20 cellular contexts compared by ENCODE assay signal in genomic region chr11:45647786-45648185, GRCh38. TPM values are rescaled to one million over a fixed set of nuclear protein-coding genes. Genes with fewer than 3 reads are reported as not detected.
DNase-seq lines count a peak whose midpoint lies in the region; ATAC-seq and TF ChIP-seq lines count a peak whose summit lies in the region.
"Had no signal": no experiment of that assay in that cellular context is flagged by ENCODE, and none has a peak within 500 bp of the region (broad histone marks: within the 10 kb centered on the region; RNA-seq: fewer than 3 reads in every experiment).

No MANE protein-coding gene starts in this region.

- intact Hi-C loops in left ventricle myocardium superior (cut with micrococcal nuclease) = no loop called here
- intact Hi-C loops in Right ventricle myocardium inferior (cut with DNase I) = no loop called here

- DNase-seq in left ventricle myocardium superior (no peak), Right ventricle myocardium inferior (ENCODE audit: missing footprints) (no peak), ecto neural progenitor cell (ENCODE audit: low spot score) (peak; percentile 58), neural progenitor cell (ENCODE audit: low spot score) (peak; percentile 86), T-helper 17 cell (no peak)
- DNase-seq in activated CD4-positive, alpha-beta T cell treated with anti-CD3 and anti-CD28 coated beads, Interleukin-2, amount 10 ng/mL, durations not matched to agents 7 days and 5 days = no peak
- DNase-seq: BE2C; Caco-2; CD4-positive, alpha-beta T cell; GDM1; GOT3; KG1; NCI-H1417; NCI-H187 treated with DMSO at 0.1 percent for 48 hours; NCI-H2227 treated with DMSO at 0.1 percent for 48 hours; NCI-H510A treated with DMSO at 0.1 percent for 48 hours; PC-9 had no signal

- H2AFZ ChIP-seq in neural progenitor cell (replicated peaks) = no peak overlapping the region
- H2AFZ ChIP-seq: PC-9 had no signal

- H3K36me3 Mint-ChIP-seq in neural progenitor cell (no peaks in the 10 kb centered on the region), T-helper 17 cell (ENCODE audit: low read depth) (no peaks in the 10 kb centered on the region)
- no peaks in the 10 kb centered on the region for H3K36me3 Mint-ChIP-seq in activated CD4-positive, alpha-beta T cell treated with anti-CD3 and anti-CD28 coated beads, Interleukin-2, amount 10 ng/mL, durations not matched to agents 7 days and 5 days (ENCODE audit: low read depth)

- H3K4me1 ChIP-seq in neural progenitor cell = peaks cover 25% of the 10 kb centered on the region
- H3K4me1 ChIP-seq: BE2C, Caco-2, SJSA1 had no signal

- H3K9me3 Mint-ChIP-seq in neural progenitor cell = peaks cover 5% of the 10 kb centered on the region
- no peaks in the 10 kb centered on the region for H3K9me3 Mint-ChIP-seq in activated CD4-positive, alpha-beta T cell treated with anti-CD3 and anti-CD28 coated beads, Interleukin-2, amount 10 ng/mL, durations not matched to agents 7 days and 5 days
- H3K9me3 Mint-ChIP-seq: CD4-positive, alpha-beta T cell had no signal

- ATAC-seq in left ventricle myocardium superior (peak; percentile 45), Right ventricle myocardium inferior (no peak), T-helper 17 cell (no peak), HG02973 (IDR thresholded peaks at IDR 0.05; ENCODE audit: unreplicated experiment) (no peak)

- no peak overlapping the region for H3K9ac ChIP-seq in neural progenitor cell

- H3K27me3 Mint-ChIP-seq in neural progenitor cell (ENCODE audit: insufficient read depth, low read depth) = peaks cover 13% of the 10 kb centered on the region
- peaks cover 63% of the 10 kb centered on the region for H3K27me3 Mint-ChIP-seq in T-helper 17 cell
- H3K27me3 Mint-ChIP-seq in activated CD4-positive, alpha-beta T cell treated with anti-CD3 and anti-CD28 coated beads, Interleukin-2, amount 10 ng/mL, durations not matched to agents 7 days and 5 days = peaks cover 13% of the 10 kb centered on the region

- H3K4me1 Mint-ChIP-seq in neural progenitor cell = peaks cover 25% of the 10 kb centered on the region
- peaks cover 6% of the 10 kb centered on the region for H3K4me1 Mint-ChIP-seq in T-helper 17 cell
- no peaks in the 10 kb centered on the region for H3K4me1 Mint-ChIP-seq in activated CD4-positive, alpha-beta T cell treated with anti-CD3 and anti-CD28 coated beads, Interleukin-2, amount 10 ng/mL, durations not matched to agents 7 days and 5 days

- CTCF ChIA-PET in activated CD4-positive, alpha-beta T cell treated with anti-CD3 and anti-CD28 coated beads, Interleukin-2, amount 10 ng/mL, durations not matched to agents 7 days and 5 days (lab: Charles Lee) = no interaction called here

- no peaks in the 10 kb centered on the region for H4K20me1 ChIP-seq in neural progenitor cell (ENCODE audit: low read depth)

- no peak overlapping the region for H3K27ac ChIP-seq in neural progenitor cell
- H3K27ac ChIP-seq: PC-9, SJSA1 had no signal

- H3K36me3 ChIP-seq in neural progenitor cell = no peaks in the 10 kb centered on the region
- H3K36me3 ChIP-seq: BE2C, SJSA1 had no signal

- H3F3A ChIP-seq in neural progenitor cell (ENCODE audit: low read depth) = peaks cover 11% of the 10 kb centered on the region

- H3K4me3 Mint-ChIP-seq in neural progenitor cell (no peak overlapping the region), T-helper 17 cell (no peak overlapping the region)
- no peak overlapping the region for H3K4me3 Mint-ChIP-seq in activated CD4-positive, alpha-beta T cell treated with anti-CD3 and anti-CD28 coated beads, Interleukin-2, amount 10 ng/mL, durations not matched to agents 7 days and 5 days
- H3K4me3 Mint-ChIP-seq: CD4-positive, alpha-beta T cell had no signal

- no peak for TF ChIP-seq CTCF in neural progenitor cell (IDR thresholded peaks at IDR 0.05)

- H3K27me3 ChIP-seq in neural progenitor cell = peaks cover 5% of the 10 kb centered on the region
- H3K27me3 ChIP-seq: BE2C had no signal

- no peaks in the 10 kb centered on the region for H3K79me2 ChIP-seq in neural progenitor cell (ENCODE audit: low read depth)

- POLR2A ChIA-PET in activated CD4-positive, alpha-beta T cell treated with anti-CD3 and anti-CD28 coated beads, Interleukin-2, amount 10 ng/mL, durations not matched to agents 7 days and 5 days (lab: Charles Lee) = no interaction called here

- H3K4me3 ChIP-seq in neural progenitor cell = no peak overlapping the region
- H3K4me3 ChIP-seq: PC-9, SJSA1 had no signal

- H3K9me3 ChIP-seq in neural progenitor cell (ENCODE audit: low read depth) (no peaks in the 10 kb centered on the region), T-helper 17 cell (ENCODE audit: control insufficient read depth, low read length, poor library complexity, severe bottlenecking) (no peaks in the 10 kb centered on the region)
- H3K9me3 ChIP-seq: BE2C, Caco-2 had no signal

- peak overlapping the region; percentile 69 for H3K4me2 ChIP-seq in neural progenitor cell
- H3K4me2 ChIP-seq: PC-9 had no signal

- H3K27ac Mint-ChIP-seq in neural progenitor cell = no peak overlapping the region
- H3K27ac Mint-ChIP-seq in T-helper 17 cell = no peak overlapping the region
- no peak overlapping the region for H3K27ac Mint-ChIP-seq in activated CD4-positive, alpha-beta T cell treated with anti-CD3 and anti-CD28 coated beads, Interleukin-2, amount 10 ng/mL, durations not matched to agents 7 days and 5 days
- H3K27ac Mint-ChIP-seq: CD4-positive, alpha-beta T cell had no signal

RNA-seq across cellular contexts. Expression of gene CHST1, which starts 17.6 kb away (rescaled TPM):
- 2.5 TPM for total RNA-seq in left ventricle myocardium superior
- total RNA-seq in Right ventricle myocardium inferior = 3.2 TPM
- total RNA-seq in neural progenitor cell (ENCODE audit: low replicate concordance) = 0.53 TPM in 1 of 2 replicates, not detected in the other
- not detected for total RNA-seq in T-helper 17 cell
- total RNA-seq in activated CD4-positive, alpha-beta T cell treated with anti-CD3 and anti-CD28 coated beads, Interleukin-2, amount 10 ng/mL, durations not matched to agents 7 days and 5 days = not detected
- total RNA-seq: Caco-2; CD4-positive, alpha-beta T cell; HT-29; PC-9; SJSA1 had no signal

Comparison
In these comparisons a context has a peak if more than half of its experiments do, and no peak if none do; other contexts are left out.
1. DNase-seq: peak in ecto neural progenitor cell (single experiment) and neural progenitor cell (single experiment); none in left ventricle myocardium superior (single experiment), Right ventricle myocardium inferior (single experiment), T-helper 17 cell (0 of 3) and activated CD4-positive, alpha-beta T cell treated with anti-CD3 and anti-CD28 coated beads, Interleukin-2, amount 10 ng/mL, durations not matched to agents 7 days and 5 days (single experiment).